19 cellular contexts compared by ENCODE assay signal in the genomic region with DNA sequence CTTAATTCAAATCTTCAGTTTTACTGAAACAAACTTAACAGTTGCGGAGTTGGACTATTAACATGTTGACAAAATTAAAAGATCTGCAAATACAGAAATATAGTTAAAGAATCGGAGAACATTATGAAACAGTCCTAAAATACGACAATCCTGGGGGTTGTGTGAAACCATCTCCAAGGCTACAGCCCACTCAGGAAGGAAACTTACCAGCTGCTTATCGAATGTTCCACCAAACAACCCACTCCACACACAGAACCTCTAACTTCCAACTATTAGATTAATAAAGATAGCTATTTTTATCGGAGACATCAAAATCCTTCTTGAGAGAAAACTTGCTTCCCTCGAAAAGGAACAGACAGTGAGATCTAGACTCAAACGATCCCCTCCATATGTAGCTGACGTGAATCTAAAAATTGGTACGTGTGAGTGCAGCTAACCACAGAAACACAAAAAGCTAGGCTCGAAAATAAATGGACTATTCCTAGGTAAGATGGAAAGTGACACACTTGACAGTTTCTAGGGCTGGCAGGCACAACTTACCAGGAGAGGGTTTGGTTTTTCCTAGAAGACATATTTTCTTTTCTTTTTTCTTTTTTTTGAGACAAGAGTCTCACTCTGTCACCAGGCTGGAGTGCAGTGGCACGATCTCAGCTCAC. TPM values are rescaled to one million over a fixed set of nuclear protein-coding genes. Genes with fewer than 3 reads are reported as not detected.
DNase-seq lines count a peak whose midpoint lies in the region; ATAC-seq and FAIRE-seq lines count a peak whose summit lies in the region.
"Had no signal": no experiment of that assay in that cellular context is flagged by ENCODE, and none has a peak within 500 bp of the region (broad histone marks: within the 10 kb centered on the region; RNA-seq: fewer than 3 reads in every experiment).

No MANE protein-coding gene starts in this region.

- H3K27ac Mint-ChIP-seq in T-helper 17 cell, result peak overlapping the region; percentile 91
- H3K27ac Mint-ChIP-seq: activated CD4-positive, alpha-beta memory T cell treated with anti-CD3 and anti-CD28 coated beads for 36 hours; mesothelial cell of epicardium had no signal

- DNase-seq in GM19239 (ENCODE audit: insufficient read length, low spot score) (no peak), T-helper 17 cell (no peak), epithelial cell of prostate (ENCODE audit: low read depth, low spot score) (no peak)
- DNase-seq in stimulated activated naive CD8-positive, alpha-beta T cell treated with anti-CD3 and anti-CD28 coated beads, Interleukin-15, Interleukin-2, amounts not matched to agents 100 U/mL and 50 U/mL, for 24 hours, result no peak
- no peak for DNase-seq in activated CD4-positive, alpha-beta T cell treated with anti-CD3 and anti-CD28 coated beads, Interleukin-2, amount 50 U/mL, for 1 hour
- DNase-seq: activated CD4-positive, alpha-beta memory T cell treated with anti-CD3 and anti-CD28 coated beads for 36 hours; activated effector memory CD4-positive, alpha-beta T cell treated with Interleukin-2 at 50 U/mL for 16 hours; C1 segment of cervical spinal cord; NCI-H2029; NCI-H524 treated with DMSO at 0.1 percent for 48 hours; ovary; PC-3; SK-N-SH; stimulated activated CD4-positive, alpha-beta T cell treated with anti-CD3 and anti-CD28 coated beads, Interleukin-2, amount 100 ng/mL, for 48 hours had no signal

- peaks cover 55% of the 10 kb centered on the region for H3K4me1 Mint-ChIP-seq in T-helper 17 cell

- peak; percentile 33 for FAIRE-seq in GM19239 (lab: Jason Lieb, UNC)
- FAIRE-seq: keratinocyte had no signal

- peak overlapping the region; percentile 99 for H3K27ac ChIP-seq in epithelial cell of prostate
- H3K27ac ChIP-seq: ovary had no signal

- H3K4me3 Mint-ChIP-seq in T-helper 17 cell, result peak overlapping the region; percentile 12
- H3K4me3 Mint-ChIP-seq: activated CD4-positive, alpha-beta memory T cell treated with anti-CD3 and anti-CD28 coated beads for 36 hours; mesothelial cell of epicardium had no signal

- ATAC-seq in T-helper 17 cell (no peak), GM19455 (IDR thresholded peaks at IDR 0.05; ENCODE audit: unreplicated experiment) (no peak), HG03469 (IDR thresholded peaks at IDR 0.05; ENCODE audit: unreplicated experiment) (no peak)
- ATAC-seq in stimulated activated naive CD8-positive, alpha-beta T cell treated with anti-CD3 and anti-CD28 coated beads, Interleukin-15, Interleukin-2, amounts not matched to agents 100 U/mL and 50 U/mL, for 24 hours, result peak; percentile 24
- ATAC-seq: PC-3 had no signal

- H3K27me3 Mint-ChIP-seq in T-helper 17 cell, result no peaks in the 10 kb centered on the region

- H3K9me3 ChIP-seq in T-helper 17 cell (ENCODE audit: control insufficient read depth, low read length, poor library complexity, severe bottlenecking), result no peaks in the 10 kb centered on the region
- H3K9me3 ChIP-seq: ovary, SK-N-SH, tibial nerve had no signal

- no peaks in the 10 kb centered on the region for H3K36me3 Mint-ChIP-seq in T-helper 17 cell (ENCODE audit: low read depth)
- H3K36me3 Mint-ChIP-seq: mesothelial cell of epicardium had no signal

RNA-seq across cellular contexts. Expression of gene VPS37B, which starts 12.9 kb away (rescaled TPM):
- 10 to 100 TPM; 82.2 to 90.5 TPM for total RNA-seq in T-helper 17 cell

RNA-seq across cellular contexts. Expression of gene HIP1R, which starts 47.8 kb away (rescaled TPM):
- total RNA-seq in T-helper 17 cell, result 10 to 100 TPM; 61.5 to 67.4 TPM
